Comparison of ENCODE assay signal across 29 cellular contexts in the genomic region with DNA sequence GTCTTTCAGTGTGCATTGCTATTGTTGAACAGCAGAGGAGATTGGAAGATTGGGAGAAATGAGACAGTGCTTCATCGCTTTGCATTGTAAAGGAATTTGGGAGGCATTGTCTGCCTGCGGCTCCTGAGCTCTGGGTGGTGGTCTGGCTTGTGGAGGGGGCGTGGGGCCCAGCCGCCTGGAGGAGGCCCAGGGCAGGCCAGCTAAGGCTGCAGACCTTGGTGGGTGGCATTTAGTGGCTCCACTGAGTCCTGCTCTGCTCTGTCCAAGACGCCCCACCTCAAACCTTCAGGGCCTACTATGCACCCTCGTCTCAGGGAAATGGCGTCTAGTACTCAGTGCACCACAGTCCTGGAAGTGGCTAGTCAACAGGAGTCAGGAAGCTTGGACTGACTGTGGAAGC. TPM values are rescaled to one million over a fixed set of nuclear protein-coding genes. Genes with fewer than 3 reads are reported as not detected.
"Had no signal": no experiment of that assay in that cellular context is flagged by ENCODE, and none has a peak within 500 bp of the region (broad histone marks: within the 10 kb centered on the region; RNA-seq: fewer than 3 reads in every experiment).

No MANE protein-coding gene starts in this region.

- H3K4me1 ChIP-seq: breast epithelium, foreskin keratinocyte, pancreas, psoas muscle, uterus had no signal

- DNase-seq: activated CD4-positive, alpha-beta T cell treated with anti-CD3 and anti-CD28 coated beads for 48 hours; activated CD4-positive, alpha-beta T cell treated with anti-CD3 and anti-CD28 coated beads, Interleukin-2, amount 50 U/mL, for 48 hours; activated CD8-positive, alpha-beta memory T cell treated with anti-CD3 and anti-CD28 coated beads for 24 hours; activated effector memory CD4-positive, alpha-beta T cell treated with anti-CD3 and anti-CD28 coated beads, Interleukin-2, amount 50 U/mL, for 16 hours; activated naive CD4-positive, alpha-beta T cell treated with anti-CD3 and anti-CD28 coated beads, Interleukin-2, amount 10 ng/mL, durations not matched to agents 7 days and 5 days; amniotic stem cell; dermis blood vessel endothelial cell; effector CD4-positive, alpha-beta T cell; foreskin keratinocyte; heart right ventricle; left ventricle myocardium inferior; nephron progenitor cell; stimulated activated CD4-positive, alpha-beta T cell treated with anti-CD3 and anti-CD28 coated beads, Interleukin-15, amount 100 ng/mL, for 24 hours; stimulated activated CD4-positive, alpha-beta T cell treated with anti-CD3 and anti-CD28 coated beads, Interleukin-2, amount 100 ng/mL, for 24 hours; stimulated activated naive CD4-positive, alpha-beta T cell treated with Interleukin-2 at 50 U/mL for 16 hours; T-helper 1 cell; trophoblast cell; uterus had no signal

- H3K4me3 ChIP-seq: breast epithelium, esophagus muscularis mucosa, heart right ventricle, left ventricle myocardium inferior, mucosa of descending colon, pancreas, psoas muscle, smooth muscle cell, thoracic aorta, uterus had no signal

- H3K27ac ChIP-seq: breast epithelium, esophagus muscularis mucosa, foreskin keratinocyte, heart right ventricle, left ventricle myocardium inferior, pancreas, psoas muscle, thoracic aorta, uterus, VCaP had no signal

- H3K36me3 Mint-ChIP-seq: activated naive CD4-positive, alpha-beta T cell treated with anti-CD3 and anti-CD28 coated beads, Interleukin-2, amount 10 ng/mL, durations not matched to agents 7 days and 5 days had no signal

- H3K27me3 ChIP-seq: pancreas had no signal

- H3K9me3 ChIP-seq: breast epithelium, esophagus muscularis mucosa, heart right ventricle, left ventricle myocardium inferior, mucosa of descending colon, pancreas, psoas muscle, thoracic aorta, uterus had no signal

- H3K27ac Mint-ChIP-seq: activated naive CD4-positive, alpha-beta T cell treated with anti-CD3 and anti-CD28 coated beads, Interleukin-2, amount 10 ng/mL, durations not matched to agents 7 days and 5 days; nephron progenitor cell had no signal

- H3K9me3 Mint-ChIP-seq: activated naive CD4-positive, alpha-beta T cell treated with anti-CD3 and anti-CD28 coated beads, Interleukin-2, amount 10 ng/mL, durations not matched to agents 7 days and 5 days; central memory CD8-positive, alpha-beta T cell; nephron progenitor cell had no signal

- H3K4me3 Mint-ChIP-seq: activated naive CD4-positive, alpha-beta T cell treated with anti-CD3 and anti-CD28 coated beads, Interleukin-2, amount 10 ng/mL, durations not matched to agents 7 days and 5 days; central memory CD8-positive, alpha-beta T cell; nephron progenitor cell had no signal

- ATAC-seq: activated CD4-positive, CD25-positive, alpha-beta regulatory T cell treated with anti-CD3 and anti-CD28 coated beads, Interleukin-2, amount 50 U/mL, for 24 hours; foreskin keratinocyte; heart right ventricle; mucosa of descending colon; pancreas; psoas muscle had no signal

- H3K36me3 ChIP-seq: breast epithelium, esophagus muscularis mucosa, heart right ventricle, left ventricle myocardium inferior, pancreas, thoracic aorta, uterus had no signal

- H3K4me2 ChIP-seq: smooth muscle cell had no signal

RNA-seq across cellular contexts. Expression of gene GDF7, which starts 10.4 kb away (rescaled TPM):
- total RNA-seq: foreskin keratinocyte, myocyte had no signal
